ENCODE assay signal across 23 cellular contexts in genomic region chrX:17824980-17825379, GRCh38.
"Had no signal": no experiment of that assay in that cellular context is flagged by ENCODE, and none has a peak within 500 bp of the region (broad histone marks: within the 10 kb centered on the region; RNA-seq: fewer than 3 reads in every experiment).

No MANE protein-coding gene starts in this region.

- DNase-seq: kidney; left colon; left lung; lower lobe of right lung; mammary epithelial cell; mesenchymal stem cell; naive thymus-derived CD8-positive, alpha-beta T cell; nucleus accumbens; pancreas; posterior cingulate gyrus; retina; right cardiac atrium; spleen; stimulated activated CD4-positive, alpha-beta T cell treated with anti-CD3 and anti-CD28 coated beads, Interleukin-4, amount 100 ng/mL, for 24 hours; stimulated activated naive CD4-positive, alpha-beta T cell; trophoblast cell; upper lobe of right lung had no signal

- H3K4me3 ChIP-seq: left lung, lower lobe of right lung, pancreas, prostate gland, skin epidermis, spleen, suprapubic skin, thoracic aorta, tibial artery, upper lobe of right lung had no signal

- H3K27ac ChIP-seq: left lung, lower lobe of right lung, pancreas, prostate gland, skin epidermis, spleen, suprapubic skin, thoracic aorta, tibial artery, upper lobe of right lung had no signal

- H3K9me3 ChIP-seq: left lung, lower lobe of right lung, pancreas, prostate gland, spleen, suprapubic skin, thoracic aorta, tibial artery, upper lobe of right lung had no signal

- ATAC-seq: left colon; left lung; lower lobe of right lung; naive thymus-derived CD8-positive, alpha-beta T cell; pancreas; stimulated activated effector memory CD8-positive, alpha-beta T cell treated with anti-CD3 and anti-CD28 coated beads, Interleukin-12 subunit alpha, Interleukin-12 subunit beta, amount 100 ng/mL, for 72 hours; upper lobe of right lung had no signal

- H3K36me3 ChIP-seq: left lung, lower lobe of right lung, pancreas, prostate gland, spleen, suprapubic skin, thoracic aorta, tibial artery, upper lobe of right lung had no signal

- H3K27me3 ChIP-seq: left lung, pancreas, suprapubic skin, tibial artery, upper lobe of right lung had no signal

- H3K4me1 ChIP-seq: left lung, lower lobe of right lung, pancreas, prostate gland, spleen, suprapubic skin, upper lobe of right lung had no signal
